ENCODE assay signal across 21 cellular contexts in the genomic region with DNA sequence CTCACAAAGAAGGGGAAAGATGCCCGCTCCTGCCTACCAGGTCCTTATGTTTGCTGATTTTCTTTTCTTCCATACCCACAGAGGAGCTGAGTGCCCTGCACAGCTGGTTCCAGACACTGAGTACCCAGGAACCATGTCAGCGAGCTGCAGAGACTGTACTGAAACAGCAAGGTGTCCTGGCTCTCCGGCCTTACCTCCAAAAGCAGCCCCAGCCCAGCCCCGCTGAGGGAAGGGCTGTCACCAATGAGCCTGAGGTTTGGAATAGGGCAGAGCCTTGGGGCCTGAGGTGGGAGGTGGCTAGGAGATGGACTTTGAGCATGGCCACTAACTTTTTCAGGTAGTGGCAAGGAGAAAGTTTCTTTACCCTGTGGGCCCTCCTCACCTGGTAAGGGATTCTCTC. TPM values are rescaled to one million over a fixed set of nuclear protein-coding genes. Genes with fewer than 3 reads are reported as not detected.
DNase-seq lines count a peak whose midpoint lies in the region; ATAC-seq and TF ChIP-seq lines count a peak whose summit lies in the region.
"Had no signal": no experiment of that assay in that cellular context is flagged by ENCODE, and none has a peak within 500 bp of the region (broad histone marks: within the 10 kb centered on the region; RNA-seq: fewer than 3 reads in every experiment).

No MANE protein-coding gene starts in this region.

- TF ChIP-seq CTCF in GM23338 (conservative IDR thresholded peaks at IDR 0.05; ENCODE audit: low read depth in 2 of 2) (no peak), gastroesophageal sphincter (IDR thresholded peaks at IDR 0.05) (no peak), OCI-LY7 (conservative IDR thresholded peaks at IDR 0.05; ENCODE audit: low read length) (no peak)

- no peaks in the 10 kb centered on the region for H3K9me3 ChIP-seq in gastroesophageal sphincter
- no peaks in the 10 kb centered on the region for H3K9me3 ChIP-seq in OCI-LY7 (ENCODE audit: low read length)
- H3K9me3 ChIP-seq: heart left ventricle, upper lobe of left lung had no signal

- no peaks in the 10 kb centered on the region for H3K9me3 Mint-ChIP-seq in activated T-cell treated with anti-CD3 and anti-CD28 coated beads, Interleukin-2, amount 50 U/mL, for 72 hours
- no peaks in the 10 kb centered on the region for H3K9me3 Mint-ChIP-seq in GM23338
- H3K9me3 Mint-ChIP-seq in activated naive CD8-positive, alpha-beta T cell treated with anti-CD3 and anti-CD28 coated beads, Interleukin-2, amount 10 ng/mL, durations not matched to agents 7 days and 5 days, result no peaks in the 10 kb centered on the region

- H3K4me3 ChIP-seq in GM23338 (no peak overlapping the region), gastroesophageal sphincter (no peak overlapping the region), OCI-LY7 (ENCODE audit: low read depth, low read length, poor library complexity, severe bottlenecking) (no peak overlapping the region)
- H3K4me3 ChIP-seq: heart left ventricle, upper lobe of left lung had no signal

- 95% methylated on average over 3 of the region's 4 CpGs; no CpG with 5 or more reads in 1 of the 2 donors for WGBS in gastroesophageal sphincter (ENCODE audit: low coverage in 1 of 2), 2 donors

- H3K9me2 ChIP-seq in GM23338 (ENCODE audit: insufficient read depth) (no peaks in the 10 kb centered on the region), OCI-LY7 (ENCODE audit: insufficient read depth, low read length) (no peaks in the 10 kb centered on the region)

- DNase-seq in activated T-cell treated with anti-CD3 and anti-CD28 coated beads, Interleukin-2, amount 50 U/mL, for 72 hours, result no peak
- no peak for DNase-seq in activated T-cell treated with anti-CD3 and anti-CD28 coated beads, Interleukin-2, amount 50 U/mL, for 1 hour
- DNase-seq in GM23338 (ENCODE audit: low spot score) (no peak), posterior vena cava (ENCODE audit: low spot score) (peak; percentile 71), OCI-LY7 (ENCODE audit: low spot score) (no peak)
- DNase-seq in activated naive CD8-positive, alpha-beta T cell treated with anti-CD3 and anti-CD28 coated beads, Interleukin-2, amount 10 ng/mL, durations not matched to agents 7 days and 5 days, result no peak
- DNase-seq: ACHN; activated CD4-positive, alpha-beta T cell treated with anti-CD3 and anti-CD28 coated beads, Interleukin-2, amount 50 U/mL, for 1 hour; activated naive CD4-positive, alpha-beta T cell; C1 segment of cervical spinal cord; cerebellar nuclear complex; H9; heart left ventricle; MV-4-11; NCI-H2171; NCI-H510A treated with DMSO at 0.1 percent for 48 hours; T-helper 17 cell; upper lobe of left lung had no signal

- intact Hi-C loops in posterior vena cava (cut with DNase I), result no loop called here
- intact Hi-C loops in OCI-LY7 (cut with micrococcal nuclease; ENCODE audit: unreplicated experiment), result no loop called here

- H3K4me3 Mint-ChIP-seq in activated T-cell treated with anti-CD3 and anti-CD28 coated beads, Interleukin-2, amount 50 U/mL, for 72 hours, result peak overlapping the region in 1 of 2 donors; percentile 99
- H3K4me3 Mint-ChIP-seq in GM23338, result peak overlapping the region; percentile 88; the same call in 1 of the 3 replicates
- no peak overlapping the region for H3K4me3 Mint-ChIP-seq in activated naive CD8-positive, alpha-beta T cell treated with anti-CD3 and anti-CD28 coated beads, Interleukin-2, amount 10 ng/mL, durations not matched to agents 7 days and 5 days
- H3K4me3 Mint-ChIP-seq: T-helper 17 cell had no signal

- H3K4me1 ChIP-seq in GM23338 (ENCODE audit: insufficient read depth) (no peaks in the 10 kb centered on the region; the same call in 1 of the 2 replicates), gastroesophageal sphincter (peaks cover 4 to 21% (median 8%) of the 10 kb centered on the region in 3 donors), OCI-LY7 (ENCODE audit: insufficient read depth, low read length, poor library complexity, severe bottlenecking) (peaks cover 15% of the 10 kb centered on the region)

- BruUV-seq in OCI-LY7 (replicated peaks; lab: Mats Ljungman, UMichigan), result no TSS peak

- H3K79me2 ChIP-seq in GM23338 (replicated peaks; ENCODE audit: insufficient read depth) (peaks cover 38% of the 10 kb centered on the region), OCI-LY7 (ENCODE audit: insufficient read depth, low read depth, low read length) (peaks cover 40% of the 10 kb centered on the region)

- H3K27ac ChIP-seq in GM23338 (ENCODE audit: low read depth), result 0 out of 2 replicates have a peak overlapping the region, but pooled peaks have one; percentile 19
- no peak overlapping the region for H3K27ac ChIP-seq in gastroesophageal sphincter
- no peak overlapping the region for H3K27ac ChIP-seq in OCI-LY7 (ENCODE audit: low read depth, low read length, poor library complexity, severe bottlenecking)
- H3K27ac ChIP-seq: heart left ventricle, upper lobe of left lung had no signal

- H3K27ac Mint-ChIP-seq in activated T-cell treated with anti-CD3 and anti-CD28 coated beads, Interleukin-2, amount 50 U/mL, for 72 hours, result peak overlapping the region; percentile 98
- no peak overlapping the region for H3K27ac Mint-ChIP-seq in GM23338
- peak overlapping the region; percentile 25 for H3K27ac Mint-ChIP-seq in activated naive CD8-positive, alpha-beta T cell treated with anti-CD3 and anti-CD28 coated beads, Interleukin-2, amount 10 ng/mL, durations not matched to agents 7 days and 5 days

- POLR2A ChIA-PET in activated naive CD8-positive, alpha-beta T cell treated with anti-CD3 and anti-CD28 coated beads, Interleukin-2, amount 10 ng/mL, durations not matched to agents 7 days and 5 days (lab: Charles Lee), result interaction anchor here (1.0 to 4.3 kb wide), 3 partner anchors 10 to 56 kb away, joined by 4 to 24 read pairs (median 6); partner anchors contain the start of genes DCTN2 and DDIT3
- POLR2A ChIA-PET in OCI-LY7 (lab: Charles Lee), result interaction anchor here (1.3 kb wide), 1 partner anchor 23 kb away, joined by 3 read pairs; no protein-coding TSS in a partner anchor

- peaks cover 42% of the 10 kb centered on the region for H3F3A ChIP-seq in GM23338 (replicated peaks; ENCODE audit: low read depth)

- H3K4me2 ChIP-seq in GM23338, result no peak overlapping the region
- no peak overlapping the region for H3K4me2 ChIP-seq in OCI-LY7 (ENCODE audit: low read length)

- H2AFZ ChIP-seq in GM23338 (no peak overlapping the region), OCI-LY7 (ENCODE audit: low read length) (no peak overlapping the region)

- H3K36me3 ChIP-seq in GM23338 (ENCODE audit: insufficient read depth) (peaks cover 51% of the 10 kb centered on the region), gastroesophageal sphincter (peaks cover 0 to 49% of the 10 kb centered on the region in 2 donors), OCI-LY7 (ENCODE audit: insufficient read depth, low read length) (peaks cover 60% of the 10 kb centered on the region)

- no peaks in the 10 kb centered on the region for H3K27me3 Mint-ChIP-seq in activated T-cell treated with anti-CD3 and anti-CD28 coated beads, Interleukin-2, amount 50 U/mL, for 72 hours (ENCODE audit: low read depth)
- peaks cover 17% of the 10 kb centered on the region for H3K27me3 Mint-ChIP-seq in GM23338 (ENCODE audit: insufficient read depth, low read depth, poor library complexity)
- no peaks in the 10 kb centered on the region for H3K27me3 Mint-ChIP-seq in activated naive CD8-positive, alpha-beta T cell treated with anti-CD3 and anti-CD28 coated beads, Interleukin-2, amount 10 ng/mL, durations not matched to agents 7 days and 5 days
- H3K27me3 Mint-ChIP-seq: T-helper 17 cell had no signal

- no peaks in the 10 kb centered on the region for H3K27me3 ChIP-seq in GM23338 (ENCODE audit: insufficient read depth)
- H3K27me3 ChIP-seq in gastroesophageal sphincter, result peaks cover under 1% of the 10 kb centered on the region
- H3K27me3 ChIP-seq: heart left ventricle, upper lobe of left lung had no signal

- no peak for TF ChIP-seq EP300 in gastroesophageal sphincter (IDR thresholded peaks at IDR 0.05)

- H3K4me1 Mint-ChIP-seq in activated T-cell treated with anti-CD3 and anti-CD28 coated beads, Interleukin-2, amount 50 U/mL, for 72 hours (ENCODE audit: low read depth), result peaks cover 30% of the 10 kb centered on the region
- H3K4me1 Mint-ChIP-seq in GM23338, result peaks cover 10% of the 10 kb centered on the region
- peaks cover 29% of the 10 kb centered on the region for H3K4me1 Mint-ChIP-seq in activated naive CD8-positive, alpha-beta T cell treated with anti-CD3 and anti-CD28 coated beads, Interleukin-2, amount 10 ng/mL, durations not matched to agents 7 days and 5 days

- H4K20me1 ChIP-seq in GM23338 (replicated peaks; ENCODE audit: insufficient read depth), result peaks cover 34% of the 10 kb centered on the region
- H4K20me1 ChIP-seq in OCI-LY7 (ENCODE audit: insufficient read depth, low read length), result no peaks in the 10 kb centered on the region; the same call in 1 of the 2 replicates

- CTCF ChIA-PET in OCI-LY7 (lab: Charles Lee; ENCODE audit: unreplicated experiment), result no interaction called here

- peaks cover 29 to 49% of the 10 kb centered on the region in 2 donors for H3K36me3 Mint-ChIP-seq in activated T-cell treated with anti-CD3 and anti-CD28 coated beads, Interleukin-2, amount 50 U/mL, for 72 hours (ENCODE audit: insufficient read depth in 2 of 2)
- peaks cover 67% of the 10 kb centered on the region for H3K36me3 Mint-ChIP-seq in GM23338 (ENCODE audit: low read depth)
- peaks cover 34% of the 10 kb centered on the region for H3K36me3 Mint-ChIP-seq in activated naive CD8-positive, alpha-beta T cell treated with anti-CD3 and anti-CD28 coated beads, Interleukin-2, amount 10 ng/mL, durations not matched to agents 7 days and 5 days

- no peak for ATAC-seq in activated T-cell treated with anti-CD3 and anti-CD28 coated beads, Interleukin-2, amount 50 U/mL, for 72 hours (replicated peaks in 1 of 2)
- ATAC-seq in GM23338 (no peak), gastroesophageal sphincter (no peak), HG03457 (IDR thresholded peaks at IDR 0.05; ENCODE audit: unreplicated experiment) (no peak)
- no peak for ATAC-seq in activated naive CD8-positive, alpha-beta T cell treated with anti-CD3 and anti-CD28 coated beads, Interleukin-2, amount 10 ng/mL, durations not matched to agents 7 days and 5 days (ENCODE audit: low read depth)
- ATAC-seq: heart left ventricle, T-helper 17 cell had no signal

- TF ChIP-seq POLR2A in gastroesophageal sphincter (IDR thresholded peaks at IDR 0.05), result no peak

RNA-seq across cellular contexts. Expression of gene MARS1, which starts 2.3 kb away (rescaled TPM):
- 100 to 1,000 TPM; 575 to 653 TPM for total RNA-seq in activated T-cell treated with anti-CD3 and anti-CD28 coated beads, Interleukin-2, amount 50 U/mL, for 72 hours
- total RNA-seq in GM23338 (2014; rRNA removed; shearing (Covaris generic)), result 247 and 266 TPM in 2 replicates
- polyA plus RNA-seq in GM23338 (2016; fragmentation: Nextera tagmentation; extraction: Ambion mirVana), result 351 and 389 TPM in 2 replicates
- 100 to 1,000 TPM; 293 to 306 TPM for total RNA-seq in activated naive CD8-positive, alpha-beta T cell treated with anti-CD3 and anti-CD28 coated beads, Interleukin-2, amount 10 ng/mL, durations not matched to agents 7 days and 5 days
- 100 to 1,000 TPM; 135 to 142 TPM for total RNA-seq in posterior vena cava
- total RNA-seq in gastroesophageal sphincter, result 100 to 1,000 TPM in 1 of 4 donors, 10 to 100 TPM in 3; 67.4 to 209 (median 81.7) TPM
- 262 and 272 TPM in 2 replicates for total RNA-seq in OCI-LY7 (2014; rRNA removed; shearing (Covaris generic))
- total RNA-seq in OCI-LY7 (2022), result 461 and 465 TPM in 2 replicates

RNA-seq across cellular contexts. Expression of gene ARHGAP9, which starts 10.5 kb away (rescaled TPM):
- total RNA-seq in activated T-cell treated with anti-CD3 and anti-CD28 coated beads, Interleukin-2, amount 50 U/mL, for 72 hours, result 100 to 1,000 TPM; 119 to 153 TPM
- total RNA-seq in GM23338 (2014; rRNA removed; shearing (Covaris generic)), result 4.6 and 7.1 TPM in 2 replicates
- 4.5 and 4.9 TPM in 2 replicates for polyA plus RNA-seq in GM23338 (2016; fragmentation: Nextera tagmentation; extraction: Ambion mirVana)
- 100 to 1,000 TPM; 282 to 304 TPM for total RNA-seq in activated naive CD8-positive, alpha-beta T cell treated with anti-CD3 and anti-CD28 coated beads, Interleukin-2, amount 10 ng/mL, durations not matched to agents 7 days and 5 days
- total RNA-seq in posterior vena cava, result 10 to 100 TPM; 12.7 to 20.7 TPM
- total RNA-seq in gastroesophageal sphincter, result 10 to 100 TPM in 1 of 4 donors, 1 to 10 TPM in 3; 5.6 to 13.1 (median 8.9) TPM
- 66.2 and 70.1 TPM in 2 replicates for total RNA-seq in OCI-LY7 (2014; rRNA removed; shearing (Covaris generic))
- total RNA-seq in OCI-LY7 (2022), result 105 and 111 TPM in 2 replicates
- total RNA-seq: lung microvascular endothelial cell had no signal

RNA-seq across cellular contexts. Expression of gene DDIT3, which starts 30.2 kb away (rescaled TPM):
- total RNA-seq in activated T-cell treated with anti-CD3 and anti-CD28 coated beads, Interleukin-2, amount 50 U/mL, for 72 hours, result 10 to 100 TPM; 64.6 to 71.7 TPM
- total RNA-seq in GM23338 (2014; rRNA removed; shearing (Covaris generic)), result 3.9 and 4.1 TPM in 2 replicates
- polyA plus RNA-seq in GM23338 (2016; fragmentation: Nextera tagmentation; extraction: Ambion mirVana), result 11.7 and 12.5 TPM in 2 replicates
- total RNA-seq in activated naive CD8-positive, alpha-beta T cell treated with anti-CD3 and anti-CD28 coated beads, Interleukin-2, amount 10 ng/mL, durations not matched to agents 7 days and 5 days, result 10 to 100 TPM; 34.4 to 37.2 TPM
- total RNA-seq in posterior vena cava (10 to 100 TPM; 34.0 to 43.8 TPM), gastroesophageal sphincter (10 to 100 TPM; 17.7 to 41.2 (median 36.5) TPM), OCI-LY7 (2022) (32.3 and 34.5 TPM in 2 replicates)
- 42.7 and 43.7 TPM in 2 replicates for total RNA-seq in OCI-LY7 (2014; rRNA removed; shearing (Covaris generic))

RNA-seq across cellular contexts. Expression of gene GLI1, which starts 30.5 kb away (rescaled TPM):
- total RNA-seq in activated T-cell treated with anti-CD3 and anti-CD28 coated beads, Interleukin-2, amount 50 U/mL, for 72 hours, result 1 to 10 TPM in 1 of 2 donors, under 1 TPM in 1; 0.21 to 1.3 TPM
- 16.1 and 18.1 TPM in 2 replicates for total RNA-seq in GM23338 (2014; rRNA removed; shearing (Covaris generic))
- polyA plus RNA-seq in GM23338 (2016; fragmentation: Nextera tagmentation; extraction: Ambion mirVana), result 4.8 and 5.6 TPM in 2 replicates
- under 1 TPM; 0.54 to 0.86 TPM for total RNA-seq in activated naive CD8-positive, alpha-beta T cell treated with anti-CD3 and anti-CD28 coated beads, Interleukin-2, amount 10 ng/mL, durations not matched to agents 7 days and 5 days
- total RNA-seq in posterior vena cava (1 to 10 TPM in 1 of 2 donors, under 1 TPM in 1; 0.90 to 3.2 TPM), gastroesophageal sphincter (1 to 10 TPM in 1 of 4 donors, under 1 TPM in 3; 0.15 to 3.6 (median 0.30) TPM), OCI-LY7 (2022) (6.0 and 6.5 TPM in 2 replicates)
- 3.9 and 4.6 TPM in 2 replicates for total RNA-seq in OCI-LY7 (2014; rRNA removed; shearing (Covaris generic))
- total RNA-seq: lung microvascular endothelial cell had no signal

RNA-seq across cellular contexts. Expression of gene MBD6, which starts 32.5 kb away (rescaled TPM):
- total RNA-seq in activated T-cell treated with anti-CD3 and anti-CD28 coated beads, Interleukin-2, amount 50 U/mL, for 72 hours, result 100 to 1,000 TPM; 131 to 148 TPM
- total RNA-seq in GM23338 (2014; rRNA removed; shearing (Covaris generic)), result 12.5 and 16.9 TPM in 2 replicates
- 17.1 and 18.3 TPM in 2 replicates for polyA plus RNA-seq in GM23338 (2016; fragmentation: Nextera tagmentation; extraction: Ambion mirVana)
- 10 to 100 TPM; 94.2 to 96.7 TPM for total RNA-seq in activated naive CD8-positive, alpha-beta T cell treated with anti-CD3 and anti-CD28 coated beads, Interleukin-2, amount 10 ng/mL, durations not matched to agents 7 days and 5 days
- total RNA-seq in posterior vena cava (10 to 100 TPM; 46.5 to 49.1 TPM), gastroesophageal sphincter (10 to 100 TPM in 3 of 4 donors, 1 to 10 TPM in 1; 8.9 to 22.6 (median 19.7) TPM), OCI-LY7 (2022) (110 and 112 TPM in 2 replicates)
- 21.8 and 23.9 TPM in 2 replicates for total RNA-seq in OCI-LY7 (2014; rRNA removed; shearing (Covaris generic))
